In the genomic region with DNA sequence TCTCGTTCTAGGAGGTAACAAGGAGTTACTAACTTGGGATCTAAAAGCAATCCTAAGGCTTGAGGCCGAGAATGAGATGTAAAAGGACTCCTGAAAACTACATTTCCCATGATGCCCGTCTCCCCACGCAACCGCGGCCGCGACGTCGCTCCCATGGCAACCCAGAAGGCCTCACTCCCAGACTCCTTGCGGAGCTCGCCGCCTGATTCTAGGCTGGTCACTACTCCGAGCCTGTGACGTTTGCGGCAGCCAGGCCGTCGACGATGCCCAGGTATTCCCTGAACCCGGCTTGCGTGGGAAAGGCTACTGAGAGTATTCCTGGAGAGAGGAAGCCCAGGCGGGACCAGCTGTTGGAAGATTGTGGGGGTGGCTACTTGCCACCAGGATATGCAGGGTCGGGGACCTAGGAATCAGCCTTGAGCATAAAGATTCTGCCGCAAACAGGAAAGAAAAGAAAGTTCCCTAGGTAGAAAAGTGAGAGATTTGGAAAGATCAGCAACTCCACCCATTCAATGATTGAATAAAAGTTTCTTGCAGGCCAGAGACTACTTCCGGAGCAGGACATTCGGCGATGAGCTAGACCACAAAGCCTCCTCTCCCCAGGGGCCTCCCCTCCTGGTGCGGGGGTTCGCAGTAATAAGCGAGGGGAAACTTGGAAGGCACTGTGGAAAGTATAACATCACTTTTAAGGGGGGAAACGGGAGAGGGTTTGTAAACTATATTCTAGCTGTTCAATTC, we compare ENCODE assay signal across 8 cellular contexts. TPM values are rescaled to one million over a fixed set of nuclear protein-coding genes. Genes with fewer than 3 reads are reported as not detected.
DNase-seq lines count a peak whose midpoint lies in the region; ATAC-seq and TF ChIP-seq lines count a peak whose summit lies in the region.

TSS of gene DYNC2LI1 (plus strand) at position 164 of the 738 bp plus-strand sequence. CDS start at position 264, 100 bp downstream.

- peaks cover 5% of the 10 kb centered on the region for H3K4me1 ChIP-seq in osteoblast (ENCODE audit: insufficient read depth, low read length)
- peaks cover 7% of the 10 kb centered on the region for H3K4me1 ChIP-seq in testis

- DNase-seq in GM04503 (ENCODE audit: low read depth), result peak; percentile 50
- DNase-seq in HFFc6, result peak; percentile 88
- peak; percentile 74 for DNase-seq in NCI-H1048 (lab: John Stamatoyannopoulos, UW)
- DNase-seq in activated naive CD4-positive, alpha-beta T cell treated with anti-CD3 and anti-CD28 coated beads, Interleukin-2, amount 50 U/mL, for 72 hours (ENCODE audit: low spot score in 2 of 2), result peak; percentile 79 to 82
- peak; percentile 82 for DNase-seq in glomerular visceral epithelial cell (ENCODE audit: extremely low spot score)
- DNase-seq in osteoblast (ENCODE audit: insufficient read length, low spot score, missing footprints), result peak; percentile 89
- DNase-seq in testis, result peak; percentile 96

- WGBS in testis, 2 donors, result 0 to 1% methylated on average over 29 to 31 of the region's 31 CpGs

- no peaks in the 10 kb centered on the region for H3K9me3 Mint-ChIP-seq in HFFc6
- H3K9me3 Mint-ChIP-seq in activated naive CD4-positive, alpha-beta T cell treated with anti-CD3 and anti-CD28 coated beads, Interleukin-2, amount 50 U/mL, for 72 hours, result no peaks in the 10 kb centered on the region

- H3K4me3 ChIP-seq in osteoblast (ENCODE audit: insufficient read depth, low read length) (peak within 1 kb of the TSS; percentile 98), testis (peak within 1 kb of the TSS; percentile 82 to 95)

- H3K36me3 ChIP-seq in osteoblast (ENCODE audit: insufficient read depth, low read length), result peaks cover 9% of the 10 kb centered on the region
- H3K36me3 ChIP-seq in testis (ENCODE audit: low read depth, missing control alignments), result no peaks in the 10 kb centered on the region

- H3K4me1 Mint-ChIP-seq in HFFc6 (ENCODE audit: low read depth), result peaks cover 15% of the 10 kb centered on the region

- TF ChIP-seq POLR2A in testis (IDR thresholded peaks at IDR 0.05), result peak; percentile 30

- H3K9me3 ChIP-seq in osteoblast (ENCODE audit: low read depth, low read length) (no peaks in the 10 kb centered on the region), testis (no peaks in the 10 kb centered on the region)

- TF ChIP-seq CTCF in HFFc6 (IDR thresholded peaks at IDR 0.05) (no peak), osteoblast (IDR thresholded peaks at IDR 0.05; ENCODE audit: extremely low read depth, low read depth, low read length) (no peak), testis (IDR thresholded peaks at IDR 0.05) (no peak)

- peaks cover 9% of the 10 kb centered on the region for H3K79me2 ChIP-seq in osteoblast (ENCODE audit: insufficient read depth, low read length)

- peak within 1 kb of the TSS; percentile 94 for H3K4me3 Mint-ChIP-seq in HFFc6

- H3K36me3 Mint-ChIP-seq in HFFc6 (ENCODE audit: low read depth), result no peaks in the 10 kb centered on the region
- H3K36me3 Mint-ChIP-seq in activated naive CD4-positive, alpha-beta T cell treated with anti-CD3 and anti-CD28 coated beads, Interleukin-2, amount 50 U/mL, for 72 hours, result peaks cover 0 to 6% of the 10 kb centered on the region in 2 donors

- peak within 1 kb of the TSS; percentile 98 for H3K4me2 ChIP-seq in osteoblast (ENCODE audit: insufficient read depth, low read length)

- H2AFZ ChIP-seq in osteoblast (ENCODE audit: low read length), result peak within 1 kb of the TSS; percentile 99

- peak; percentile 100 for ATAC-seq in SK-N-SH treated with all-trans-retinoic acid at 6 μM for 48 hours
- peak; percentile 91 to 95 for ATAC-seq in activated naive CD4-positive, alpha-beta T cell treated with anti-CD3 and anti-CD28 coated beads, Interleukin-2, amount 50 U/mL, for 72 hours

- H3K27me3 Mint-ChIP-seq in HFFc6 (ENCODE audit: insufficient read depth), result peaks cover 6% of the 10 kb centered on the region; the same call in 1 of the 2 replicates

- H3K27ac Mint-ChIP-seq in HFFc6, result peak within 1 kb of the TSS; percentile 95
- peak within 1 kb of the TSS; percentile 86 to 99 for H3K27ac Mint-ChIP-seq in activated naive CD4-positive, alpha-beta T cell treated with anti-CD3 and anti-CD28 coated beads, Interleukin-2, amount 50 U/mL, for 72 hours

- intact Hi-C loops in testis (cut with DNase I; ENCODE audit: low total_unique reads), result no loop called here

- H3K27ac ChIP-seq in osteoblast (ENCODE audit: low read depth, low read length) (peak within 1 kb of the TSS; percentile 99), testis (peak within 1 kb of the TSS; percentile 89 to 94)

- no peaks in the 10 kb centered on the region for H3K27me3 ChIP-seq in osteoblast (ENCODE audit: insufficient read depth, low read length)
- H3K27me3 ChIP-seq in testis, result no peaks in the 10 kb centered on the region

- H4K20me1 ChIP-seq in osteoblast (ENCODE audit: insufficient read depth, low read length), result no peaks in the 10 kb centered on the region

TF ChIP-seq in SK-N-SH treated with all-trans-retinoic acid at 6 μM for 48 hours, 23 proteins besides CTCF, POLR2A, EP300 and RAD21:
- TF ChIP-seq CSDC2 (CRISPR knock-in tag; IDR thresholded peaks at IDR 0.05) (0 out of 2 replicates have a peak, but pooled peaks have one; percentile 69), CREB5 (CRISPR knock-in tag; IDR thresholded peaks at IDR 0.05; ENCODE audit: low read depth) (0 out of 2 replicates have a peak, but pooled peaks have one; percentile 21), GLIS3 (CRISPR knock-in tag; IDR thresholded peaks at IDR 0.05) (0 out of 2 replicates have a peak, but pooled peaks have one; percentile 71), ZFP3 (CRISPR knock-in tag; IDR thresholded peaks at IDR 0.05) (0 out of 2 replicates have a peak, but pooled peaks have one; percentile 34), ZNF70 (CRISPR knock-in tag; IDR thresholded peaks at IDR 0.05) (no peak), TCF4 (CRISPR knock-in tag; IDR thresholded peaks at IDR 0.05; ENCODE audit: borderline replicate concordance) (no peak), POU6F1 (CRISPR knock-in tag; IDR thresholded peaks at IDR 0.05; ENCODE audit: borderline replicate concordance, low read depth) (no peak)
- TF ChIP-seq, protein P1, sequence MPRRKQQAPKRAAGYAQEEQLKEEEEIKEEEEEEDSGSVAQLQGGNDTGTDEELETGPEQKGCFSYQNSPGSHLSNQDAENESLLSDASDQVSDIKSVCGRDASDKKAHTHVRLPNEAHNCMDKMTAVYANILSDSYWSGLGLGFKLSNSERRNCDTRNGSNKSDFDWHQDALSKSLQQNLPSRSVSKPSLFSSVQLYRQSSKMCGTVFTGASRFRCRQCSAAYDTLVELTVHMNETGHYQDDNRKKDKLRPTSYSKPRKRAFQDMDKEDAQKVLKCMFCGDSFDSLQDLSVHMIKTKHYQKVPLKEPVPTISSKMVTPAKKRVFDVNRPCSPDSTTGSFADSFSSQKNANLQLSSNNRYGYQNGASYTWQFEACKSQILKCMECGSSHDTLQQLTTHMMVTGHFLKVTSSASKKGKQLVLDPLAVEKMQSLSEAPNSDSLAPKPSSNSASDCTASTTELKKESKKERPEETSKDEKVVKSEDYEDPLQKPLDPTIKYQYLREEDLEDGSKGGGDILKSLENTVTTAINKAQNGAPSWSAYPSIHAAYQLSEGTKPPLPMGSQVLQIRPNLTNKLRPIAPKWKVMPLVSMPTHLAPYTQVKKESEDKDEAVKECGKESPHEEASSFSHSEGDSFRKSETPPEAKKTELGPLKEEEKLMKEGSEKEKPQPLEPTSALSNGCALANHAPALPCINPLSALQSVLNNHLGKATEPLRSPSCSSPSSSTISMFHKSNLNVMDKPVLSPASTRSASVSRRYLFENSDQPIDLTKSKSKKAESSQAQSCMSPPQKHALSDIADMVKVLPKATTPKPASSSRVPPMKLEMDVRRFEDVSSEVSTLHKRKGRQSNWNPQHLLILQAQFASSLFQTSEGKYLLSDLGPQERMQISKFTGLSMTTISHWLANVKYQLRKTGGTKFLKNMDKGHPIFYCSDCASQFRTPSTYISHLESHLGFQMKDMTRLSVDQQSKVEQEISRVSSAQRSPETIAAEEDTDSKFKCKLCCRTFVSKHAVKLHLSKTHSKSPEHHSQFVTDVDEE (CRISPR knock-in tag; IDR thresholded peaks at IDR 0.05), result peak; percentile 12; the same call in 1 of the 2 replicates
TF ChIP-seq in SK-N-SH treated with all-trans-retinoic acid at 6 μM for 48 hours: peak in this region for 5.

RNA-seq across cellular contexts. Expression of gene DYNC2LI1, which starts in this region (rescaled TPM):
- total RNA-seq in HFFc6 (2021; fragmentation: NEBNext Ultra II Directional; extraction: Animal tissue kit (Norgen Biotek cat#: 25700)), result 10 to 100 TPM in 3 of 6 experiments, 1 to 10 TPM in 3; 8.4 to 12.3 (median 10.0) TPM
- total RNA-seq in activated naive CD4-positive, alpha-beta T cell treated with anti-CD3 and anti-CD28 coated beads, Interleukin-2, amount 50 U/mL, for 72 hours, result 10 to 100 TPM in 1 of 2 donors, 1 to 10 TPM in 1; 5.2 to 19.6 TPM
- total RNA-seq in osteoblast, result 26.8 and 29.2 TPM in 2 replicates
- total RNA-seq in testis, result 10 to 100 TPM; 48.8 to 60.4 TPM
- polyA plus RNA-seq in testis (ENCODE audit: insufficient read depth, low read depth, low replicate concordance), result 66.8 TPM

Comparison
In these comparisons a context has a peak if more than half of its experiments do, and no peak if none do; other contexts are left out.
1. Peak in every context shown above with its lines: DNase-seq, ATAC-seq, H3K4me3 ChIP-seq and H3K27ac ChIP-seq.